In genomic region chr12:122096591-122097149, GRCh38 we compare ENCODE assay signal across 10 cellular contexts. TPM values are rescaled to one million over a fixed set of nuclear protein-coding genes. Genes with fewer than 3 reads are reported as not detected.
DNase-seq lines count a peak whose midpoint lies in the region; ATAC-seq and TF ChIP-seq lines count a peak whose summit lies in the region.
"Had no signal": no experiment of that assay in that cellular context is flagged by ENCODE, and none has a peak within 500 bp of the region (broad histone marks: within the 10 kb centered on the region; RNA-seq: fewer than 3 reads in every experiment).

No MANE protein-coding gene starts in this region.

- no peaks in the 10 kb centered on the region for H3K9me3 ChIP-seq in CD4-positive, alpha-beta memory T cell (ENCODE audit: control insufficient read depth in 1 of 2, low read length in 2 of 2)
- peaks cover 25% of the 10 kb centered on the region for H3K9me3 ChIP-seq in trophoblast cell (ENCODE audit: insufficient read depth, low read depth, low read length)

- no peaks in the 10 kb centered on the region for H3K79me2 ChIP-seq in trophoblast cell (ENCODE audit: control insufficient read depth, insufficient read depth, low read length, poor library complexity)

- POLR2A ChIA-PET in CD4-positive, alpha-beta memory T cell (lab: Charles Lee; ENCODE audit: partially characterized antibody), result interaction anchor here (1.2 to 3.9 kb wide), 3 partner anchors 11 to 18 kb away, joined by 3 to 31 read pairs (median 8); partner anchors contain the start of gene MLXIP
- POLR2A ChIA-PET in activated CD4-positive, alpha-beta memory T cell treated with anti-CD3 and anti-CD28 coated beads, Interleukin-2, amount 10 ng/mL, durations not matched to agents 7 days and 5 days (lab: Charles Lee), result interaction anchor here (1.3 to 2.4 kb wide), 4 partner anchors 8 to 16 kb away, joined by 3 to 10 read pairs (median 6); no protein-coding TSS in a partner anchor

- no peak overlapping the region for H3K18ac ChIP-seq in trophoblast cell (ENCODE audit: low read length)

- no peak overlapping the region for H3K27ac ChIP-seq in CD4-positive, alpha-beta memory T cell (ENCODE audit: low read depth, low read length)
- H3K27ac ChIP-seq in VCaP (peak overlapping the region; percentile 99), trophoblast cell (ENCODE audit: low read depth, low read length) (no peak overlapping the region)
- H3K27ac ChIP-seq: KMS-11 had no signal

- no peak overlapping the region for H2AFZ ChIP-seq in trophoblast cell (ENCODE audit: insufficient read depth, low read length, poor library complexity)

- no peak overlapping the region for H3K23ac ChIP-seq in trophoblast cell (ENCODE audit: low read length)

- H3K36me3 Mint-ChIP-seq in CD4-positive, alpha-beta memory T cell, result peaks cover 1 to 2% of the 10 kb centered on the region in 2 donors
- peaks cover 3% of the 10 kb centered on the region for H3K36me3 Mint-ChIP-seq in activated CD4-positive, alpha-beta memory T cell treated with anti-CD3 and anti-CD28 coated beads, Interleukin-2, amount 10 ng/mL, durations not matched to agents 7 days and 5 days (ENCODE audit: low read depth)

- no peak overlapping the region for H3K4me3 ChIP-seq in CD4-positive, alpha-beta memory T cell (ENCODE audit: low read length in 2 of 2)
- H3K4me3 ChIP-seq in fibroblast of villous mesenchyme (ENCODE audit: low read depth, low read length) (no peak overlapping the region), trophoblast cell (ENCODE audit: low read depth, low read length) (no peak overlapping the region)

- TF ChIP-seq CTCF in VCaP (conservative IDR thresholded peaks at IDR 0.05) (no peak), fibroblast of villous mesenchyme (IDR thresholded peaks at IDR 0.05; ENCODE audit: insufficient read depth, low read depth, low read length) (no peak)

- peak overlapping the region in 6 of 7 donors; percentile 15 to 81 (median 68) for H3K27ac Mint-ChIP-seq in CD4-positive, alpha-beta memory T cell
- no peak overlapping the region for H3K27ac Mint-ChIP-seq in activated CD4-positive, alpha-beta memory T cell treated with anti-CD3 and anti-CD28 coated beads, Interleukin-2, amount 10 ng/mL, durations not matched to agents 7 days and 5 days

- H3K4ac ChIP-seq in trophoblast cell (ENCODE audit: low read depth, low read length), result no peak overlapping the region

- DNase-seq in CD4-positive, alpha-beta memory T cell, result no peak
- DNase-seq in fibroblast of villous mesenchyme (ENCODE audit: low read depth) (peak; percentile 69), trophoblast cell (peak; percentile 99)
- no peak for DNase-seq in central memory CD4-positive, alpha-beta T cell
- no peak for DNase-seq in activated CD4-positive, alpha-beta memory T cell treated with anti-CD3 and anti-CD28 coated beads, Interleukin-2, amount 10 ng/mL, durations not matched to agents 7 days and 5 days
- DNase-seq: activated gamma-delta T cell had no signal

- H4K91ac ChIP-seq in trophoblast cell (ENCODE audit: low read depth, low read length), result no peak overlapping the region

- no peak overlapping the region for H2AK5ac ChIP-seq in trophoblast cell (ENCODE audit: low read length)

- H4K12ac ChIP-seq in trophoblast cell (ENCODE audit: low read depth, low read length), result no peak overlapping the region

- CTCF ChIA-PET in CD4-positive, alpha-beta memory T cell (lab: Charles Lee; ENCODE audit: partially characterized antibody), result interaction anchor here (1.7 to 2.1 kb wide), 3 partner anchors 9 to 42 kb away, joined by 4 to 7 read pairs (median 6); no protein-coding TSS in a partner anchor
- CTCF ChIA-PET in activated CD4-positive, alpha-beta memory T cell treated with anti-CD3 and anti-CD28 coated beads, Interleukin-2, amount 10 ng/mL, durations not matched to agents 7 days and 5 days (lab: Charles Lee), result interaction anchor here (0.9 kb wide), 1 partner anchor 10 kb away, joined by 3 read pairs; no protein-coding TSS in a partner anchor

- no peak overlapping the region for H4K8ac ChIP-seq in trophoblast cell (ENCODE audit: low read depth, low read length)

- ATAC-seq in HG03135 (IDR thresholded peaks at IDR 0.05; ENCODE audit: unreplicated experiment) (no peak), GM19452 (IDR thresholded peaks at IDR 0.05; ENCODE audit: unreplicated experiment) (no peak)

- H2BK120ac ChIP-seq in trophoblast cell (ENCODE audit: insufficient read depth, low read length, poor library complexity), result no peak overlapping the region

- H3K79me1 ChIP-seq in trophoblast cell (ENCODE audit: low read length), result no peaks in the 10 kb centered on the region

- H3K36me3 ChIP-seq in CD4-positive, alpha-beta memory T cell (ENCODE audit: insufficient read depth, low read length), result no peaks in the 10 kb centered on the region
- H3K36me3 ChIP-seq in trophoblast cell (ENCODE audit: control insufficient read depth in 1 of 2, insufficient read depth in 2 of 2, low read length in 2 of 2), result no peaks in the 10 kb centered on the region

- peaks cover 34 to 54% (median 46%) of the 10 kb centered on the region in 4 donors for H3K4me1 Mint-ChIP-seq in CD4-positive, alpha-beta memory T cell
- H3K4me1 Mint-ChIP-seq in activated CD4-positive, alpha-beta memory T cell treated with anti-CD3 and anti-CD28 coated beads, Interleukin-2, amount 10 ng/mL, durations not matched to agents 7 days and 5 days, result peaks cover 32% of the 10 kb centered on the region

- no peak overlapping the region for H2BK12ac ChIP-seq in trophoblast cell (ENCODE audit: low read length)

- no peaks in the 10 kb centered on the region for H3K9me3 Mint-ChIP-seq in CD4-positive, alpha-beta memory T cell
- no peaks in the 10 kb centered on the region for H3K9me3 Mint-ChIP-seq in activated CD4-positive, alpha-beta memory T cell treated with anti-CD3 and anti-CD28 coated beads, Interleukin-2, amount 10 ng/mL, durations not matched to agents 7 days and 5 days

- H3K14ac ChIP-seq in trophoblast cell (ENCODE audit: low read length), result no peak overlapping the region

- intact Hi-C loops in CD4-positive, alpha-beta memory T cell (cut with micrococcal nuclease), result no loop called here

- no peak overlapping the region for H2BK5ac ChIP-seq in trophoblast cell (ENCODE audit: low read depth, low read length, poor library complexity)

- no peaks in the 10 kb centered on the region for H3K27me3 ChIP-seq in CD4-positive, alpha-beta memory T cell (ENCODE audit: insufficient read depth, low read length)
- no peaks in the 10 kb centered on the region for H3K27me3 ChIP-seq in trophoblast cell (ENCODE audit: insufficient read depth, low read length)

- H3K9ac ChIP-seq in trophoblast cell (ENCODE audit: low read length), result no peak overlapping the region
- H3K9ac ChIP-seq: KMS-11 had no signal

- no CpG with 5 or more reads among the region's 20 CpGs for WGBS in trophoblast cell (ENCODE audit: extremely low coverage, insufficient coverage, insufficient read length)

- peak overlapping the region in 1 of 8 donors; percentile 4 for H3K4me3 Mint-ChIP-seq in CD4-positive, alpha-beta memory T cell
- no peak overlapping the region for H3K4me3 Mint-ChIP-seq in activated CD4-positive, alpha-beta memory T cell treated with anti-CD3 and anti-CD28 coated beads, Interleukin-2, amount 10 ng/mL, durations not matched to agents 7 days and 5 days

- peaks cover 79% of the 10 kb centered on the region for H3K4me1 ChIP-seq in CD4-positive, alpha-beta memory T cell (ENCODE audit: insufficient read depth, low read length)
- peaks cover 12 to 23% of the 10 kb centered on the region in 2 experiments for H3K4me1 ChIP-seq in trophoblast cell (ENCODE audit: control insufficient read depth in 1 of 2, insufficient read depth in 2 of 2, low read length in 2 of 2)

- no peak overlapping the region for H3K4me2 ChIP-seq in trophoblast cell (ENCODE audit: low read length)
- H3K4me2 ChIP-seq: KMS-11 had no signal

- H3K27me3 Mint-ChIP-seq in CD4-positive, alpha-beta memory T cell, result no peaks in the 10 kb centered on the region
- no peaks in the 10 kb centered on the region for H3K27me3 Mint-ChIP-seq in activated CD4-positive, alpha-beta memory T cell treated with anti-CD3 and anti-CD28 coated beads, Interleukin-2, amount 10 ng/mL, durations not matched to agents 7 days and 5 days

RNA-seq across cellular contexts. Expression of gene MLXIP, which starts 18.1 kb away (rescaled TPM):
- 10 to 100 TPM; 79.5 to 88.1 TPM for total RNA-seq in CD4-positive, alpha-beta memory T cell
- 10 to 100 TPM in 1 of 2 donors, 1 to 10 TPM in 1; 2.7 to 23.8 TPM for polyA plus RNA-seq in CD4-positive, alpha-beta memory T cell
- 16.4 and 18.4 TPM in 2 replicates for total RNA-seq in fibroblast of villous mesenchyme
- 28.9 and 29.4 TPM in 2 replicates for polyA plus RNA-seq in trophoblast cell (2013)
- total RNA-seq in activated CD4-positive, alpha-beta memory T cell treated with anti-CD3 and anti-CD28 coated beads, Interleukin-2, amount 10 ng/mL, durations not matched to agents 7 days and 5 days, result 10 to 100 TPM; 26.0 to 29.6 TPM

Comparison
In these comparisons a context has a peak if more than half of its experiments do, and no peak if none do; other contexts are left out.
1. DNase-seq: peak in fibroblast of villous mesenchyme (single experiment) and trophoblast cell (2 of 2); none in CD4-positive, alpha-beta memory T cell (0 of 5), central memory CD4-positive, alpha-beta T cell (single experiment) and activated CD4-positive, alpha-beta memory T cell treated with anti-CD3 and anti-CD28 coated beads, Interleukin-2, amount 10 ng/mL, durations not matched to agents 7 days and 5 days (single experiment).